ENCODE assay signal across 1 cellular context in the genomic region with DNA sequence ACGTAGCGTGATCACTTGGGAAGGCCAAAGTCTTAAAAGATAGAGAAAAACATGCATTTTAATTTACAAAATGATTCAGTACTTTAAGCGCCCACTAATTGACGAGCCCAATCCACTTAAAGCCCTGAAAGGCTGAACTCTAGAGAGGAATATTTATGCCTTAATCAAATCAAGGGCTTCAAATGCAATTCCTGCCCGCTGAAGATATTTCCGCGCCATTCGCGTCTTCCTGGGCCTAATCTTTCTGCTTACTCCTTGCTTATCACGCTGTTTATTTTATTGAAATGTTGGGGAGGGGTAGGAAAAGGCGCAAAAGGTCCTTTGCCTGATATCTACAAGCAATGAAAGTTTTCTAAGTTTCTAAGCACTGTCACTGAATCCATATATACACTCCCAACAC.
TF ChIP-seq lines count a peak whose summit lies in the region.

No MANE protein-coding gene starts in this region.

TF ChIP-seq in IMR-90, 13 proteins besides CTCF, POLR2A, EP300 and RAD21:
- TF ChIP-seq, protein P1, sequence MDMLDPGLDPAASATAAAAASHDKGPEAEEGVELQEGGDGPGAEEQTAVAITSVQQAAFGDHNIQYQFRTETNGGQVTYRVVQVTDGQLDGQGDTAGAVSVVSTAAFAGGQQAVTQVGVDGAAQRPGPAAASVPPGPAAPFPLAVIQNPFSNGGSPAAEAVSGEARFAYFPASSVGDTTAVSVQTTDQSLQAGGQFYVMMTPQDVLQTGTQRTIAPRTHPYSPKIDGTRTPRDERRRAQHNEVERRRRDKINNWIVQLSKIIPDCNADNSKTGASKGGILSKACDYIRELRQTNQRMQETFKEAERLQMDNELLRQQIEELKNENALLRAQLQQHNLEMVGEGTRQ (IDR thresholded peaks at IDR 0.05; ENCODE audit: low read depth, low read length): no peak
- TF ChIP-seq CHD1 (IDR thresholded peaks at IDR 0.05; ENCODE audit: low read depth, low read length): 0 out of 2 replicates have a peak, but pooled peaks have one; percentile 12
